ENCODE assay signal across 13 cellular contexts in genomic region chr10:55224007-55224781, GRCh38.
"Had no signal": no experiment of that assay in that cellular context is flagged by ENCODE, and none has a peak within 500 bp of the region (broad histone marks: within the 10 kb centered on the region; RNA-seq: fewer than 3 reads in every experiment).

No MANE protein-coding gene starts in this region.

- DNase-seq: activated naive CD4-positive, alpha-beta T cell; activated naive CD8-positive, alpha-beta T cell treated with anti-CD3 and anti-CD28 coated beads, Interleukin-2, amount 50 U/mL, for 24 hours; esophagus squamous epithelium; foreskin fibroblast; left cardiac atrium; lower lobe of right lung; midbrain; T1000; transverse colon had no signal

- H3K27ac Mint-ChIP-seq: activated naive CD8-positive, alpha-beta T cell treated with anti-CD3 and anti-CD28 coated beads, Interleukin-2, amount 50 U/mL, for 24 hours; activated T-helper 1 cell treated with anti-CD3 and anti-CD28 coated beads, Interleukin-12 subunit alpha, Interleukin-12 subunit beta, Interleukin-2, Interleukin-4 antibody, amounts not matched to agents 30 ng/mL and 10 ng/mL and 1 ng/mL, durations not matched to agents 14 hours and 24 hours and 36 hours had no signal

- H3K9me3 ChIP-seq: ascending aorta, esophagus squamous epithelium, lower lobe of right lung, transverse colon had no signal

- H3K4me1 ChIP-seq: ascending aorta, esophagus squamous epithelium, lower lobe of right lung, transverse colon had no signal

- H3K4me1 Mint-ChIP-seq: activated naive CD8-positive, alpha-beta T cell treated with anti-CD3 and anti-CD28 coated beads, Interleukin-2, amount 50 U/mL, for 24 hours had no signal

- H3K27ac ChIP-seq: ascending aorta, cardiac muscle cell, esophagus squamous epithelium, lower lobe of right lung, transverse colon, VCaP had no signal

- H3K36me3 ChIP-seq: ascending aorta, cardiac muscle cell, esophagus squamous epithelium, lower lobe of right lung, transverse colon had no signal

- H3K9me3 Mint-ChIP-seq: activated T-helper 1 cell treated with anti-CD3 and anti-CD28 coated beads, Interleukin-12 subunit alpha, Interleukin-12 subunit beta, Interleukin-2, Interleukin-4 antibody, amounts not matched to agents 30 ng/mL and 10 ng/mL and 1 ng/mL, durations not matched to agents 14 hours and 24 hours and 36 hours had no signal

- H3K4me3 ChIP-seq: ascending aorta, cardiac muscle cell, esophagus squamous epithelium, lower lobe of right lung, transverse colon had no signal

- ATAC-seq: activated naive CD8-positive, alpha-beta T cell treated with anti-CD3 and anti-CD28 coated beads, Interleukin-2, amount 50 U/mL, for 24 hours; left cardiac atrium; lower lobe of right lung had no signal

- H3K27me3 ChIP-seq: ascending aorta, cardiac muscle cell, esophagus squamous epithelium, transverse colon had no signal

- H3K27me3 Mint-ChIP-seq: activated naive CD8-positive, alpha-beta T cell treated with anti-CD3 and anti-CD28 coated beads, Interleukin-2, amount 50 U/mL, for 24 hours had no signal

- H3K4me3 Mint-ChIP-seq: activated naive CD8-positive, alpha-beta T cell treated with anti-CD3 and anti-CD28 coated beads, Interleukin-2, amount 50 U/mL, for 24 hours; activated T-helper 1 cell treated with anti-CD3 and anti-CD28 coated beads, Interleukin-12 subunit alpha, Interleukin-12 subunit beta, Interleukin-2, Interleukin-4 antibody, amounts not matched to agents 30 ng/mL and 10 ng/mL and 1 ng/mL, durations not matched to agents 14 hours and 24 hours and 36 hours had no signal
